In genomic region chrX:103359605-103360004, GRCh38 we compare ENCODE assay signal across 10 cellular contexts. TPM values are rescaled to one million over a fixed set of nuclear protein-coding genes. Genes with fewer than 3 reads are reported as not detected.
"Had no signal": no experiment of that assay in that cellular context is flagged by ENCODE, and none has a peak within 500 bp of the region (broad histone marks: within the 10 kb centered on the region; RNA-seq: fewer than 3 reads in every experiment).

No MANE protein-coding gene starts in this region.

RNA-seq across cellular contexts. Expression of gene TCEAL7, which starts 29.6 kb away (rescaled TPM):
- total RNA-seq: activated naive CD4-positive, alpha-beta T cell treated with anti-CD3 and anti-CD28 coated beads for 36 hours; activated naive CD4-positive, alpha-beta T cell treated with anti-CD3 and anti-CD28 coated beads, Interleukin-2, amount 50 U/mL, for 72 hours; activated naive CD8-positive, alpha-beta T cell treated with anti-CD3 and anti-CD28 coated beads for 36 hours; activated naive CD8-positive, alpha-beta T cell treated with anti-CD3 and anti-CD28 coated beads, Interleukin-2, amount 10 ng/mL, durations not matched to agents 7 days and 5 days; activated T-cell treated with anti-CD3 and anti-CD28 coated beads, Interleukin-2, amount 50 U/mL, for 4 hours; activated T-cell treated with anti-CD3 and anti-CD28 coated beads, Interleukin-2, amount 50 U/mL, for 72 hours; activated T-helper 1 cell treated with anti-CD3 and anti-CD28 coated beads, Interleukin-12 subunit alpha, Interleukin-12 subunit beta, Interleukin-2, Interleukin-4 antibody, amounts not matched to agents 30 ng/mL and 10 ng/mL and 1 ng/mL, durations not matched to agents 14 hours and 24 hours and 36 hours; activated T-helper 17 cell treated with anti-CD3 and anti-CD28 coated beads, Interleukin-2, amount 50 U/mL, for 72 hours; activated T-helper 2 cell treated with anti-CD3 and anti-CD28 coated beads, Interferon-gamma antibody, Interleukin-2, Interleukin-4, amounts not matched to agents 10 μg/mL and 5 μg/mL and 100 μg/mL, durations not matched to agents 14 hours and 24 hours and 36 hours; ascending aorta had no signal
